In the genomic region with DNA sequence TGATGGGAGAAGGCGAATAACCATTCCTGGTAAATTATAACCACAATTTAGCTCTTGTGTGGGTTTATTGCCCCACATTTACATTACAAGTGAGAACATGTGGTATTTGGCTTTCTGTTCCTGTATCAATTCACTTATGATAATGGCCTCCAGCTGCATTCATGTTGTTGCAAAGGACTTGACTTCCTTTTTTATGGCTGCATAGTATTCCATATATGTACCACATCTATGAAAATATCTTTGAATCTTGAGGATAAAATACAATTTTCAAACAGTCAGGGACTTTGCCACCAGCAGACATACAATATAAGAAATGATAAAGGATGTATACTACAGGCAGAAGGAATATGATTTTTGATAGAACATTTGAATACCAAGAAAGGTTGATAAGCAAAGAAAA, we compare ENCODE assay signal across 23 cellular contexts.
"Had no signal": no experiment of that assay in that cellular context is flagged by ENCODE, and none has a peak within 500 bp of the region (broad histone marks: within the 10 kb centered on the region; RNA-seq: fewer than 3 reads in every experiment).

No MANE protein-coding gene starts in this region.

- FAIRE-seq: endometrium, endothelial cell of umbilical vein, keratinocyte had no signal

- H3K27ac ChIP-seq: colonic mucosa, esophagus muscularis mucosa, foreskin keratinocyte, gastroesophageal sphincter, heart left ventricle, left lung, lower lobe of right lung had no signal

- H3K4me1 Mint-ChIP-seq: naive B cell had no signal

- H3K4me3 ChIP-seq: colonic mucosa, esophagus muscularis mucosa, gastroesophageal sphincter, heart left ventricle, left lung, lower lobe of right lung, mucosa of descending colon had no signal

- H3K4me3 Mint-ChIP-seq: dendritic cell treated with granulocyte-macrophage colony-stimulating factor and Interleukin-4, amounts not matched to agents 40 ng/mL and 50 ng/mL, for 4 days; effector memory CD8-positive, alpha-beta T cell; endodermal cell; mesothelial cell of epicardium; naive B cell; naive thymus-derived CD8-positive, alpha-beta T cell had no signal

- ATAC-seq: effector memory CD8-positive, alpha-beta T cell; foreskin keratinocyte; gastroesophageal sphincter; heart left ventricle; left cardiac atrium; left lung; left ventricle myocardium superior; lower lobe of right lung; mucosa of descending colon; naive thymus-derived CD8-positive, alpha-beta T cell had no signal

- H3K4me1 ChIP-seq: colonic mucosa, esophagus muscularis mucosa, foreskin keratinocyte, gastroesophageal sphincter, left lung, lower lobe of right lung had no signal

- H3K9me3 Mint-ChIP-seq: dendritic cell treated with granulocyte-macrophage colony-stimulating factor and Interleukin-4, amounts not matched to agents 40 ng/mL and 50 ng/mL, for 4 days had no signal

- DNase-seq: colonic mucosa; cortex of kidney; effector CD8-positive, alpha-beta T cell; effector memory CD8-positive, alpha-beta T cell; endodermal cell; foreskin keratinocyte; heart left ventricle; hippocampal formation; left cardiac atrium; left lung; left ventricle myocardium superior; lower lobe of right lung; mesenchymal stem cell; mucosa of descending colon; naive B cell; naive thymus-derived CD8-positive, alpha-beta T cell had no signal

- H3K36me3 Mint-ChIP-seq: naive B cell had no signal

- H3K27ac Mint-ChIP-seq: dendritic cell treated with granulocyte-macrophage colony-stimulating factor and Interleukin-4, amounts not matched to agents 40 ng/mL and 50 ng/mL, for 4 days; effector memory CD8-positive, alpha-beta T cell; endodermal cell; mesothelial cell of epicardium; naive B cell; naive thymus-derived CD8-positive, alpha-beta T cell had no signal

- H3K27me3 Mint-ChIP-seq: dendritic cell treated with granulocyte-macrophage colony-stimulating factor and Interleukin-4, amounts not matched to agents 40 ng/mL and 50 ng/mL, for 4 days; effector memory CD8-positive, alpha-beta T cell; naive thymus-derived CD8-positive, alpha-beta T cell had no signal

- H3K9me3 ChIP-seq: colonic mucosa, esophagus muscularis mucosa, gastroesophageal sphincter, left lung, lower lobe of right lung, mucosa of descending colon had no signal

- H3K27me3 ChIP-seq: colonic mucosa, esophagus muscularis mucosa, foreskin keratinocyte, gastroesophageal sphincter, left lung had no signal

- H3K36me3 ChIP-seq: colonic mucosa, esophagus muscularis mucosa, gastroesophageal sphincter, heart left ventricle, left lung, lower lobe of right lung had no signal
